In genomic region chr1:198657550-198658064, GRCh38 we compare ENCODE assay signal across 8 cellular contexts. TPM values are rescaled to one million over a fixed set of nuclear protein-coding genes. Genes with fewer than 3 reads are reported as not detected.
DNase-seq lines count a peak whose midpoint lies in the region; ATAC-seq and TF ChIP-seq lines count a peak whose summit lies in the region.

No MANE protein-coding gene starts in this region.

- H3K56ac ChIP-seq in IMR-90 (ENCODE audit: extremely low read depth, insufficient read depth, low read length): no peak overlapping the region

- H3K4me1 Mint-ChIP-seq in CD4-positive, alpha-beta T cell (ENCODE audit: low read depth): peaks cover 69% of the 10 kb centered on the region

- no peaks in the 10 kb centered on the region for H4K20me1 ChIP-seq in IMR-90 (ENCODE audit: insufficient read depth, low read length)

- no peaks in the 10 kb centered on the region for H3K36me3 ChIP-seq in IMR-90 (ENCODE audit: control insufficient read depth, insufficient read depth, low read length)

- no peaks in the 10 kb centered on the region for H3K9me3 ChIP-seq in CD4-positive, alpha-beta T cell (ENCODE audit: control insufficient read depth, low read length)
- no peaks in the 10 kb centered on the region for H3K9me3 ChIP-seq in IMR-90 (ENCODE audit: control insufficient read depth, insufficient read depth, low read length)

- 0% methylated on average over 1 of the region's 3 CpGs; no CpG with 5 or more reads in 1 of the 2 experiments for WGBS in IMR-90 (ENCODE audit: extremely low coverage in 2 of 2, insufficient read length in 1 of 2), 2 experiments

- peak overlapping the region; percentile 60; the same call in 1 of the 3 replicates for H2BK15ac ChIP-seq in IMR-90 (ENCODE audit: low read depth, low read length)

- peak overlapping the region; percentile 64; the same call in 1 of the 2 replicates for H2BK20ac ChIP-seq in IMR-90 (ENCODE audit: low read depth, low read length)

- H3K79me1 ChIP-seq in IMR-90 (ENCODE audit: low read depth in 1 of 2, low read length in 2 of 2): no peaks in the 10 kb centered on the region

- peak overlapping the region; percentile 97 for H3K18ac ChIP-seq in IMR-90 (ENCODE audit: low read depth, low read length)

- H3K4me3 ChIP-seq in IMR-90 (ENCODE audit: insufficient read depth, low read depth, low read length): no peak overlapping the region

- no peak for TF ChIP-seq CTCF in CD4-positive, alpha-beta T cell (IDR thresholded peaks at IDR 0.05)
- no peak for TF ChIP-seq CTCF in IMR-90 (conservative IDR thresholded peaks at IDR 0.05; ENCODE audit: low read depth, low read length)
- TF ChIP-seq CTCF in VCaP (conservative IDR thresholded peaks at IDR 0.05): no peak

- no peak overlapping the region; the same call in 1 of the 2 replicates for H3K23ac ChIP-seq in IMR-90 (ENCODE audit: low read depth, low read length)

- no peak overlapping the region for H2AFZ ChIP-seq in IMR-90 (replicated peaks; ENCODE audit: low read length, poor library complexity)

- no peak for TF ChIP-seq RAD21 in IMR-90 (IDR thresholded peaks at IDR 0.05; ENCODE audit: low read length)

- peak in 1 of 10 experiments; percentile 21 for DNase-seq in CD4-positive, alpha-beta T cell
- DNase-seq in IMR-90 (peak; percentile 98), kidney glomerular epithelial cell (lab: John Stamatoyannopoulos, UW) (peak; percentile 89), iPS-NIHi11 (ENCODE audit: low spot score) (no peak), NCI-H1436 treated with DMSO at 0.1 percent for 48 hours (lab: John Stamatoyannopoulos, UW) (no peak), COLO829 (ENCODE audit: low spot score) (no peak)

- BruUV-seq in IMR-90 (replicated peaks; lab: Mats Ljungman, UMichigan): no TSS peak

- peak overlapping the region; percentile 47; the same call in 1 of the 2 replicates for H3K14ac ChIP-seq in IMR-90 (replicated peaks; ENCODE audit: low read depth, low read length)

- H3K4me1 ChIP-seq in IMR-90 (ENCODE audit: control insufficient read depth, insufficient read depth, low read length): peaks cover 10% of the 10 kb centered on the region

- 0 out of 2 replicates have a peak overlapping the region, but pooled peaks have one; percentile 1 for H4K91ac ChIP-seq in IMR-90 (ENCODE audit: insufficient read depth, low read depth, low read length)

- H3K27ac ChIP-seq in CD4-positive, alpha-beta T cell (ENCODE audit: low read depth, low read length): peak overlapping the region; percentile 81
- H3K27ac ChIP-seq in IMR-90 (ENCODE audit: insufficient read depth, low read length) (peak overlapping the region; percentile 90; the same call in 1 of the 2 replicates), VCaP (peak overlapping the region; percentile 82)

- dilution Hi-C loops in IMR-90 (cut with HindIII; ENCODE audit: low sequenced_read_pairs, unreplicated experiment): no loop called here

- H2BK5ac ChIP-seq in IMR-90 (ENCODE audit: low read depth, low read length, poor library complexity, severe bottlenecking): peak overlapping the region; percentile 95

- H3K9me1 ChIP-seq in IMR-90 (ENCODE audit: insufficient read depth, low read length): peaks cover 4% of the 10 kb centered on the region; the same call in 1 of the 2 replicates

- CTCF ChIA-PET in CD4-positive, alpha-beta T cell (lab: Charles Lee): interaction anchor here (2.2 kb wide), 1 partner anchor 28 kb away, joined by 8 read pairs; no protein-coding TSS in a partner anchor
- CTCF ChIA-PET in IMR-90 (lab: Yijun Ruan, JAX): no interaction called here

- H3K27ac Mint-ChIP-seq in CD4-positive, alpha-beta T cell: peak overlapping the region; percentile 90

- in situ Hi-C loops in IMR-90 (cut with MboI; ENCODE audit: low sequenced_read_pairs): no loop called here

- no peaks in the 10 kb centered on the region for H3K27me3 ChIP-seq in CD4-positive, alpha-beta T cell (ENCODE audit: control insufficient read depth, insufficient read depth, low read length)
- no peaks in the 10 kb centered on the region for H3K27me3 ChIP-seq in IMR-90 (ENCODE audit: control insufficient read depth, insufficient read depth, low read length)

- peak overlapping the region in 1 of 2 experiments; percentile 38; a peak in 2 of 4 replicates for H4K8ac ChIP-seq in IMR-90 (ENCODE audit: low read depth in 2 of 2, low read length in 2 of 2)

- H2AK5ac ChIP-seq in IMR-90 (ENCODE audit: low read depth, low read length): 0 out of 2 replicates have a peak overlapping the region, but pooled peaks have one; percentile 62

- POLR2A ChIA-PET in CD4-positive, alpha-beta T cell (lab: Charles Lee): interaction anchor here (1.0 to 10.3 kb wide), 20 partner anchors 10 to 140 kb away, joined by 3 to 317 read pairs (median 5); partner anchors contain the start of genes ATP6V1G3 and PTPRC
- POLR2A ChIA-PET in IMR-90 (lab: Charles Lee; ENCODE audit: unreplicated experiment): no interaction called here

- no peaks in the 10 kb centered on the region for H3K9me3 Mint-ChIP-seq in CD4-positive, alpha-beta T cell

- no peak overlapping the region for H2AK9ac ChIP-seq in IMR-90 (replicated peaks; ENCODE audit: low read depth, low read length, poor library complexity)

- ATAC-seq in CD4-positive, alpha-beta T cell (ENCODE audit: poor library complexity): peak; percentile 25
- ATAC-seq in GM19463 (IDR thresholded peaks at IDR 0.05; ENCODE audit: unreplicated experiment): peak; percentile 45
- ATAC-seq in IMR-90 (ENCODE audit: low read depth): peak; percentile 83

- H2BK120ac ChIP-seq in IMR-90 (ENCODE audit: low read depth, low read length): peak overlapping the region; percentile 49

- peak overlapping the region; percentile 66 for H3K4me3 Mint-ChIP-seq in CD4-positive, alpha-beta T cell

- H3K36me3 Mint-ChIP-seq in CD4-positive, alpha-beta T cell (ENCODE audit: low read depth): peaks cover 57% of the 10 kb centered on the region

- no peak for TF ChIP-seq POLR2A in IMR-90 (IDR thresholded peaks at IDR 0.05; ENCODE audit: low read depth, low read length)

- peak overlapping the region; percentile 93 for H3K4me2 ChIP-seq in IMR-90 (ENCODE audit: low read depth, low read length)

- intact Hi-C loops in CD4-positive, alpha-beta T cell (cut with DNase I, micrococcal nuclease): loop anchor here (2.0 kb wide), 2 partner anchors 15 to 37 kb away; no protein-coding TSS in a partner anchor
- intact Hi-C loops in IMR-90 (cut with micrococcal nuclease): no loop called here

- no peaks in the 10 kb centered on the region for H3K27me3 Mint-ChIP-seq in CD4-positive, alpha-beta T cell

- peak overlapping the region; percentile 97 for H4K5ac ChIP-seq in IMR-90 (ENCODE audit: low read depth, low read length)

- peak overlapping the region; percentile 44; the same call in 1 of the 2 replicates for H3K4ac ChIP-seq in IMR-90 (ENCODE audit: low read depth, low read length)

- H3K9ac ChIP-seq in IMR-90 (ENCODE audit: low read depth, low read length): no peak overlapping the region; the same call in 1 of the 2 replicates

TF ChIP-seq in IMR-90, 13 proteins besides CTCF, POLR2A, EP300 and RAD21:
- TF ChIP-seq CEBPB (IDR thresholded peaks at IDR 0.05; ENCODE audit: low read depth, low read length) (peak; percentile 90), NFE2L2 (IDR thresholded peaks at IDR 0.05; ENCODE audit: low read depth, low read length) (no peak)

RNA-seq across cellular contexts. Expression of gene PTPRC, which starts 18.8 kb away (rescaled TPM):
- total RNA-seq in CD4-positive, alpha-beta T cell: 100 to 1,000 TPM; 661 to 698 TPM
- not detected in 2 replicates for total RNA-seq in IMR-90 (2012; rRNA removed)
- polyA plus RNA-seq in IMR-90 (2012; rRNA removed): not detected in 2 replicates
- not detected in 2 replicates for polyA plus RNA-seq in IMR-90 (2012; cell fraction: cytosol; rRNA removed)
- 0.06 TPM in 1 of 2 replicates, not detected in the other for polyA plus RNA-seq in IMR-90 (2012; cell fraction: nucleus; rRNA removed; ENCODE audit: low replicate concordance)

Comparison
In these comparisons a context has a peak if more than half of its experiments do, and no peak if none do; other contexts are left out.
1. ATAC-seq: peak in every context shown above with its lines; median percentile 83 in IMR-90; 45 in GM19463; 25 in CD4-positive, alpha-beta T cell.
2. DNase-seq: peak in IMR-90 (single experiment) and kidney glomerular epithelial cell (single experiment); none in iPS-NIHi11 (single experiment), NCI-H1436 treated with DMSO at 0.1 percent for 48 hours (single experiment) and COLO829 (single experiment).
3. RNA of gene PTPRC, which starts 18.8 kb away (total RNA-seq): 661 to 698 TPM in CD4-positive, alpha-beta T cell; not detected in IMR-90; every median in the first group is over 100 times any median in the second.
4. Peak in every context shown above with its lines, with median percentiles within 50 percentile points of each other: H3K27ac ChIP-seq.